Comparison of ENCODE assay signal across 20 cellular contexts in genomic region chr2:237604391-237604790, GRCh38. TPM values are rescaled to one million over a fixed set of nuclear protein-coding genes. Genes with fewer than 3 reads are reported as not detected.
DNase-seq lines count a peak whose midpoint lies in the region; ATAC-seq, FAIRE-seq and TF ChIP-seq lines count a peak whose summit lies in the region.
"Had no signal": no experiment of that assay in that cellular context is flagged by ENCODE, and none has a peak within 500 bp of the region (broad histone marks: within the 10 kb centered on the region; RNA-seq: fewer than 3 reads in every experiment).

No MANE protein-coding gene starts in this region.

- H3K27ac ChIP-seq in ACC112 (ENCODE audit: low read depth, low read length) (peak overlapping the region; percentile 83), endodermal cell (ENCODE audit: low read depth, low read length) (no peak overlapping the region), neuronal stem cell (replicated peaks; ENCODE audit: low read length) (no peak overlapping the region), small intestine (ENCODE audit: low read depth in 1 of 2, low read length in 1 of 2) (peak overlapping the region in 1 of 2 donors; percentile 33)
- H3K27ac ChIP-seq in CD8-positive, alpha-beta T cell (ENCODE audit: low read depth, low read length), result peak overlapping the region; percentile 67
- H3K27ac ChIP-seq: epithelial cell of prostate had no signal

- H3K4me1 ChIP-seq in ACC112 (ENCODE audit: control insufficient read depth, insufficient read depth, low read length, unreplicated experiment), result peaks cover 19% of the 10 kb centered on the region
- H3K4me1 ChIP-seq in CD8-positive, alpha-beta T cell (ENCODE audit: insufficient read depth, low read length), result peaks cover 29% of the 10 kb centered on the region
- H3K4me1 ChIP-seq in endodermal cell (ENCODE audit: control insufficient read depth, insufficient read depth, low read length), result peaks cover 33% of the 10 kb centered on the region
- H3K4me1 ChIP-seq in neuronal stem cell (ENCODE audit: control insufficient read depth in 2 of 2, insufficient read depth in 1 of 2, low read depth in 1 of 2, low read length in 2 of 2), result peaks cover 6 to 11% of the 10 kb centered on the region in 2 donors
- no peaks in the 10 kb centered on the region for H3K4me1 ChIP-seq in small intestine (ENCODE audit: control insufficient read depth in 2 of 2, insufficient read depth in 1 of 2, low read depth in 1 of 2, low read length in 1 of 2)

- H3K9ac ChIP-seq in endodermal cell (ENCODE audit: extremely low read depth, low read length, poor library complexity, severe bottlenecking) (no peak overlapping the region), neuronal stem cell (ENCODE audit: low read depth, low read length, poor library complexity) (no peak overlapping the region)

- no peak for DNase-seq in CD8-positive, alpha-beta T cell
- DNase-seq in endodermal cell (no peak), neuronal stem cell (ENCODE audit: low spot score) (no peak), small intestine (no peak), hepatic stellate cell (ENCODE audit: low spot score) (no peak)
- DNase-seq: NCI-H1092 treated with DMSO at 0.1 percent for 48 hours, NCI-H524 treated with DMSO at 0.1 percent for 48 hours, nephron progenitor cell, SHP77 treated with DMSO at 0.1 percent for 48 hours had no signal

- intact Hi-C loops in CD8-positive, alpha-beta T cell (cut with DNase I, micrococcal nuclease), result loop anchor here in 1 of 2 experiments (5.0 kb wide), 1 partner anchor 68 kb away; no protein-coding TSS in a partner anchor

- H3K9me3 ChIP-seq in CD8-positive, alpha-beta T cell (ENCODE audit: low read length), result no peaks in the 10 kb centered on the region
- peaks cover 23% of the 10 kb centered on the region for H3K9me3 ChIP-seq in endodermal cell (ENCODE audit: control insufficient read depth, low read length)
- H3K9me3 ChIP-seq in neuronal stem cell (replicated peaks in 1 of 2; ENCODE audit: control insufficient read depth in 2 of 2, insufficient read depth in 1 of 2, low read depth in 1 of 2, low read length in 2 of 2), result peaks cover 3 to 6% of the 10 kb centered on the region in 2 donors
- no peaks in the 10 kb centered on the region for H3K9me3 ChIP-seq in small intestine (ENCODE audit: control insufficient read depth, low read depth)

- H3K9me3 Mint-ChIP-seq in CD8-positive, alpha-beta T cell, result no peaks in the 10 kb centered on the region
- peaks cover 51% of the 10 kb centered on the region for H3K9me3 Mint-ChIP-seq in endodermal cell
- H3K9me3 Mint-ChIP-seq: activated naive CD4-positive, alpha-beta T cell treated with anti-CD3 and anti-CD28 coated beads, Interleukin-2, amount 10 ng/mL, durations not matched to agents 7 days and 5 days had no signal

- H3K4me3 ChIP-seq in ACC112 (ENCODE audit: low read depth, low read length), result no peak overlapping the region
- no peak overlapping the region for H3K4me3 ChIP-seq in CD8-positive, alpha-beta T cell (ENCODE audit: low read depth, low read length)
- H3K4me3 ChIP-seq in endodermal cell (ENCODE audit: low read length), result peak overlapping the region; percentile 74
- no peak overlapping the region for H3K4me3 ChIP-seq in neuronal stem cell (ENCODE audit: low read length in 2 of 2)
- no peak overlapping the region for H3K4me3 ChIP-seq in small intestine (ENCODE audit: low read depth in 1 of 2, low read length in 2 of 2)
- H3K4me3 ChIP-seq: coronary artery, lung had no signal

- H2BK120ac ChIP-seq in neuronal stem cell (ENCODE audit: low read depth, low read length), result no peak overlapping the region

- no peak for FAIRE-seq in small intestine (lab: Jason Lieb, UNC)
- FAIRE-seq: D721Med, frontal cortex had no signal

- no peak overlapping the region for H4K8ac ChIP-seq in neuronal stem cell (ENCODE audit: low read depth, low read length)

- no peaks in the 10 kb centered on the region for H3K36me3 Mint-ChIP-seq in CD8-positive, alpha-beta T cell
- peaks cover 32% of the 10 kb centered on the region for H3K36me3 Mint-ChIP-seq in endodermal cell (ENCODE audit: low read depth)
- H3K36me3 Mint-ChIP-seq: activated naive CD4-positive, alpha-beta T cell treated with anti-CD3 and anti-CD28 coated beads, Interleukin-2, amount 10 ng/mL, durations not matched to agents 7 days and 5 days had no signal

- ATAC-seq in CD8-positive, alpha-beta T cell, result no peak
- ATAC-seq in GM19351 (IDR thresholded peaks at IDR 0.05; ENCODE audit: unreplicated experiment), result no peak
- ATAC-seq in GM18519 (IDR thresholded peaks at IDR 0.05; ENCODE audit: low FRiP score, unreplicated experiment), result no peak

- H3K27me3 Mint-ChIP-seq in CD8-positive, alpha-beta T cell (ENCODE audit: low read depth), result no peaks in the 10 kb centered on the region
- H3K27me3 Mint-ChIP-seq in endodermal cell (ENCODE audit: insufficient read depth), result no peaks in the 10 kb centered on the region
- H3K27me3 Mint-ChIP-seq: activated CD4-positive, alpha-beta T cell treated with anti-CD3 and anti-CD28 coated beads for 36 hours had no signal

- POLR2A ChIA-PET in CD8-positive, alpha-beta T cell (lab: Charles Lee), result interaction anchor here (0.7 to 2.0 kb wide), 5 partner anchors 8 to 68 kb away, joined by 3 to 5 read pairs (median 3); partner anchors contain the start of gene PRLH

- no peak overlapping the region for H2BK5ac ChIP-seq in neuronal stem cell (ENCODE audit: low read length)

- H3K27me3 ChIP-seq in ACC112 (ENCODE audit: insufficient read depth, low read length) (no peaks in the 10 kb centered on the region), endodermal cell (ENCODE audit: control insufficient read depth, insufficient read depth, low read length, poor library complexity, severe bottlenecking) (no peaks in the 10 kb centered on the region), neuronal stem cell (ENCODE audit: control insufficient read depth in 3 of 3, insufficient read depth in 3 of 3, low read depth in 1 of 3, low read length in 3 of 3) (peaks cover 0 to 3% (median 2%) of the 10 kb centered on the region in 3 experiments), small intestine (ENCODE audit: control insufficient read depth in 2 of 2, insufficient read depth in 2 of 2, low read length in 2 of 2) (no peaks in the 10 kb centered on the region)
- no peaks in the 10 kb centered on the region for H3K27me3 ChIP-seq in CD8-positive, alpha-beta T cell (ENCODE audit: insufficient read depth, low read length)

- H3K14ac ChIP-seq in neuronal stem cell (ENCODE audit: low read length), result no peak overlapping the region

- H4K91ac ChIP-seq in neuronal stem cell (ENCODE audit: low read depth, low read length, poor library complexity), result no peak overlapping the region

- peaks cover 26% of the 10 kb centered on the region for H3K4me1 Mint-ChIP-seq in CD8-positive, alpha-beta T cell (ENCODE audit: low read depth)
- H3K4me1 Mint-ChIP-seq in endodermal cell, result peaks cover 53% of the 10 kb centered on the region

- CTCF ChIA-PET in CD8-positive, alpha-beta T cell (lab: Charles Lee), result interaction anchor here (1.0 to 3.2 kb wide), 4 partner anchors 23 to 84 kb away, joined by 3 to 10 read pairs (median 6); no protein-coding TSS in a partner anchor

- no peaks in the 10 kb centered on the region for H3K79me1 ChIP-seq in neuronal stem cell (ENCODE audit: low read depth, low read length)

- 92 to 94% methylated on average over 8 to 11 of the region's 11 CpGs for WGBS in endodermal cell (ENCODE audit: insufficient coverage in 1 of 2, insufficient read length in 1 of 2), 2 experiments
- no CpG with 5 or more reads among the region's 11 CpGs for WGBS in neuronal stem cell (ENCODE audit: extremely low coverage in 2 of 2, insufficient read length in 2 of 2, insufficient replicate concordance in 1 of 2), 2 donors
- WGBS in small intestine, 3 donors, result 90 to 93% (median 93%) methylated on average over 11 of the region's 11 CpGs

- no peaks in the 10 kb centered on the region for H3K79me2 ChIP-seq in ACC112 (ENCODE audit: control insufficient read depth, insufficient read depth, low read length, unreplicated experiment)

- H3K27ac Mint-ChIP-seq in CD8-positive, alpha-beta T cell, result peak overlapping the region; percentile 94
- no peak overlapping the region for H3K27ac Mint-ChIP-seq in endodermal cell

- peak overlapping the region; percentile 90 for H3K23ac ChIP-seq in neuronal stem cell (ENCODE audit: low read depth, low read length, poor library complexity)

- no peak overlapping the region for H3K4me3 Mint-ChIP-seq in CD8-positive, alpha-beta T cell
- H3K4me3 Mint-ChIP-seq in endodermal cell, result no peak overlapping the region
- H3K4me3 Mint-ChIP-seq: activated CD4-positive, alpha-beta T cell treated with anti-CD3 and anti-CD28 coated beads for 36 hours; nephron progenitor cell had no signal

- H3K36me3 ChIP-seq in ACC112 (ENCODE audit: insufficient read depth, low read length) (no peaks in the 10 kb centered on the region), endodermal cell (ENCODE audit: control insufficient read depth, insufficient read depth, low read length) (peaks cover 37% of the 10 kb centered on the region), neuronal stem cell (replicated peaks in 1 of 2; ENCODE audit: control insufficient read depth in 2 of 2, insufficient read depth in 2 of 2, low read length in 2 of 2) (no peaks in the 10 kb centered on the region), small intestine (ENCODE audit: control insufficient read depth in 2 of 2, insufficient read depth in 2 of 2, low read length in 2 of 2) (no peaks in the 10 kb centered on the region)
- H3K36me3 ChIP-seq in CD8-positive, alpha-beta T cell (ENCODE audit: insufficient read depth, low read length), result no peaks in the 10 kb centered on the region

- TF ChIP-seq CTCF in CD8-positive, alpha-beta T cell (IDR thresholded peaks at IDR 0.05), result no peak
- TF ChIP-seq CTCF in endodermal cell (conservative IDR thresholded peaks at IDR 0.05), result no peak

- H2AFZ ChIP-seq in ACC112 (ENCODE audit: low read length, unreplicated experiment), result no peak overlapping the region
- no peak overlapping the region for H2AFZ ChIP-seq in neuronal stem cell (ENCODE audit: low read length)

- no peak overlapping the region for H2BK12ac ChIP-seq in neuronal stem cell (ENCODE audit: low read length)

- peak overlapping the region; percentile 60 for H2AK5ac ChIP-seq in neuronal stem cell (ENCODE audit: low read depth, low read length)

- H3K4me2 ChIP-seq in neuronal stem cell (ENCODE audit: insufficient read depth, low read length, poor library complexity, severe bottlenecking), result no peak overlapping the region

- peak overlapping the region; percentile 83 for H3K18ac ChIP-seq in neuronal stem cell (ENCODE audit: low read length)

- no peak overlapping the region for H3K4ac ChIP-seq in neuronal stem cell (ENCODE audit: low read length)

- no peak overlapping the region for H2BK15ac ChIP-seq in neuronal stem cell (ENCODE audit: low read length)

RNA-seq across cellular contexts. Expression of gene RAB17, which starts 13.9 kb away (rescaled TPM):
- total RNA-seq in CD8-positive, alpha-beta T cell, result not detected
- total RNA-seq in endodermal cell, result 100 to 1,000 TPM; 235 to 369 TPM
- polyA plus RNA-seq in endodermal cell (2013, experiment 1 of 2), result 37.5 TPM
- polyA plus RNA-seq in endodermal cell (2013, experiment 2 of 2), result 35.9 TPM
- 0.15 TPM for polyA plus RNA-seq in neuronal stem cell (2013, experiment 1 of 2)
- polyA plus RNA-seq in neuronal stem cell (2013, experiment 2 of 2), result not detected
- 100 to 1,000 TPM in 2 of 3 donors, 10 to 100 TPM in 1; 52.8 to 613 (median 533) TPM for polyA plus RNA-seq in small intestine

RNA-seq across cellular contexts. Expression of gene LRRFIP1, which starts 23.0 kb away (rescaled TPM):
- total RNA-seq in CD8-positive, alpha-beta T cell, result 100 to 1,000 TPM; 127 to 128 TPM
- total RNA-seq in endodermal cell, result 100 to 1,000 TPM; 102 to 132 TPM
- polyA plus RNA-seq in endodermal cell (2013, experiment 1 of 2), result 54.2 TPM
- polyA plus RNA-seq in endodermal cell (2013, experiment 2 of 2), result 58.4 TPM
- 30.3 TPM for polyA plus RNA-seq in neuronal stem cell (2013, experiment 1 of 2)
- 33.9 TPM for polyA plus RNA-seq in neuronal stem cell (2013, experiment 2 of 2)
- 10 to 100 TPM; 46.0 to 76.7 (median 53.0) TPM for polyA plus RNA-seq in small intestine

RNA-seq across cellular contexts. Expression of gene PRLH, which starts 38.0 kb away (rescaled TPM):
- total RNA-seq in CD8-positive, alpha-beta T cell, result not detected
- not detected for total RNA-seq in endodermal cell
- not detected for polyA plus RNA-seq in endodermal cell (2013, experiment 1 of 2)
- polyA plus RNA-seq in endodermal cell (2013, experiment 2 of 2), result not detected
- not detected for polyA plus RNA-seq in neuronal stem cell (2013, experiment 1 of 2)
- polyA plus RNA-seq in neuronal stem cell (2013, experiment 2 of 2), result not detected
- polyA plus RNA-seq in small intestine, result not detected
- total RNA-seq: activated CD4-positive, alpha-beta T cell treated with anti-CD3 and anti-CD28 coated beads for 36 hours; frontal cortex; lung; pulmonary artery endothelial cell had no signal
- polyA plus RNA-seq: lung had no signal

Comparison
In these comparisons a context has a peak if more than half of its experiments do, and no peak if none do; other contexts are left out.
1. H3K27ac ChIP-seq: peak in ACC112 (single experiment) and CD8-positive, alpha-beta T cell (single experiment); none in endodermal cell (single experiment) and neuronal stem cell (single experiment).
2. RNA of gene RAB17, which starts 13.9 kb away (total RNA-seq): 235 to 369 TPM in endodermal cell; not detected in CD8-positive, alpha-beta T cell; every median in the first group is over 100 times any median in the second.